In genomic region chr7:542131-542934, GRCh38 we compare ENCODE assay signal across 13 cellular contexts. TPM values are rescaled to one million over a fixed set of nuclear protein-coding genes. Genes with fewer than 3 reads are reported as not detected.
DNase-seq lines count a peak whose midpoint lies in the region; ATAC-seq and TF ChIP-seq lines count a peak whose summit lies in the region.
"Had no signal": no experiment of that assay in that cellular context is flagged by ENCODE, and none has a peak within 500 bp of the region (broad histone marks: within the 10 kb centered on the region; RNA-seq: fewer than 3 reads in every experiment).

No MANE protein-coding gene starts in this region.

- H3K4me3 ChIP-seq in ascending aorta: no peak overlapping the region
- peak overlapping the region in 1 of 2 experiments; percentile 26 for H3K4me3 ChIP-seq in mesenchymal stem cell (ENCODE audit: insufficient read depth in 1 of 2, low read depth in 1 of 2, low read length in 2 of 2)
- H3K4me3 ChIP-seq: gastrocnemius medialis had no signal

- no peaks in the 10 kb centered on the region for H3K9me3 Mint-ChIP-seq in activated CD4-positive, alpha-beta T cell treated with anti-CD3 and anti-CD28 coated beads, Interleukin-2, amount 10 ng/mL, durations not matched to agents 24 days and 14 days
- H3K9me3 Mint-ChIP-seq in stimulated activated naive CD8-positive, alpha-beta T cell treated with anti-CD3 and anti-CD28 coated beads, Interleukin-15, amount 100 ng/mL, for 72 hours: peaks cover 6 to 15% of the 10 kb centered on the region in 2 donors

- H3K4me3 Mint-ChIP-seq in activated CD4-positive, alpha-beta T cell treated with anti-CD3 and anti-CD28 coated beads, Interleukin-2, amount 10 ng/mL, durations not matched to agents 24 days and 14 days: no peak overlapping the region
- peak overlapping the region in 1 of 2 donors; percentile 45 for H3K4me3 Mint-ChIP-seq in stimulated activated naive CD8-positive, alpha-beta T cell treated with anti-CD3 and anti-CD28 coated beads, Interleukin-15, amount 100 ng/mL, for 72 hours
- H3K4me3 Mint-ChIP-seq: CD8-positive, alpha-beta T cell had no signal

- DNase-seq in activated CD4-positive, alpha-beta T cell treated with anti-CD3 and anti-CD28 coated beads, Interleukin-2, amount 10 ng/mL, durations not matched to agents 24 days and 14 days: no peak
- DNase-seq in activated CD4-positive, alpha-beta T cell treated with anti-CD3 and anti-CD28 coated beads for 1 hour: no peak
- no peak for DNase-seq in ascending aorta (ENCODE audit: low spot score in 2 of 2)
- DNase-seq in mesenchymal stem cell: no peak
- DNase-seq in stimulated activated naive CD8-positive, alpha-beta T cell treated with anti-CD3 and anti-CD28 coated beads, Interleukin-15, amount 100 ng/mL, for 72 hours: no peak
- no peak for DNase-seq in left colon
- DNase-seq in NCI-H1694 treated with DMSO at 0.1 percent for 48 hours (lab: John Stamatoyannopoulos, UW): no peak
- DNase-seq in globus pallidus (ENCODE audit: low spot score): no peak
- DNase-seq: activated CD4-positive, alpha-beta T cell treated with anti-CD3 and anti-CD28 coated beads for 4 hours; gastrocnemius medialis; Karpas-422; NCI-H187 had no signal

- no peak for ATAC-seq in stimulated activated naive CD8-positive, alpha-beta T cell treated with anti-CD3 and anti-CD28 coated beads, Interleukin-15, amount 100 ng/mL, for 72 hours
- no peak for ATAC-seq in left colon
- ATAC-seq: CD8-positive, alpha-beta T cell; gastrocnemius medialis had no signal

- peak overlapping the region; percentile 54 for H3K27ac Mint-ChIP-seq in activated CD4-positive, alpha-beta T cell treated with anti-CD3 and anti-CD28 coated beads, Interleukin-2, amount 10 ng/mL, durations not matched to agents 24 days and 14 days
- H3K27ac Mint-ChIP-seq in stimulated activated naive CD8-positive, alpha-beta T cell treated with anti-CD3 and anti-CD28 coated beads, Interleukin-15, amount 100 ng/mL, for 72 hours: peak overlapping the region; percentile 73 to 95
- H3K27ac Mint-ChIP-seq: CD8-positive, alpha-beta T cell had no signal

- H3K4ac ChIP-seq in mesenchymal stem cell (ENCODE audit: low read depth in 1 of 2, low read length in 2 of 2): peak overlapping the region; percentile 29 to 71

- H3K14ac ChIP-seq in mesenchymal stem cell (ENCODE audit: low read length in 2 of 2): peak overlapping the region in 1 of 2 experiments; percentile 78

- H2AK5ac ChIP-seq in mesenchymal stem cell (ENCODE audit: low read length, severe bottlenecking): peak overlapping the region; percentile 60

- no peaks in the 10 kb centered on the region for H3K27me3 ChIP-seq in ascending aorta
- H3K27me3 ChIP-seq in mesenchymal stem cell (ENCODE audit: control insufficient read depth in 1 of 2, insufficient read depth in 1 of 2, low read length in 2 of 2): no peaks in the 10 kb centered on the region
- H3K27me3 ChIP-seq: gastrocnemius medialis had no signal

- peak overlapping the region; percentile 87 to 89 for H3K27ac ChIP-seq in ascending aorta
- peak overlapping the region; percentile 80 for H3K27ac ChIP-seq in mesenchymal stem cell (ENCODE audit: low read length, poor library complexity, severe bottlenecking)
- H3K27ac ChIP-seq: gastrocnemius medialis had no signal

- H3K36me3 Mint-ChIP-seq in activated CD4-positive, alpha-beta T cell treated with anti-CD3 and anti-CD28 coated beads, Interleukin-2, amount 10 ng/mL, durations not matched to agents 24 days and 14 days (ENCODE audit: low read depth): no peaks in the 10 kb centered on the region
- H3K36me3 Mint-ChIP-seq: CD8-positive, alpha-beta T cell had no signal

- H3K9ac ChIP-seq in mesenchymal stem cell (ENCODE audit: low read length): peak overlapping the region; percentile 24

- no peak overlapping the region for H2AFZ ChIP-seq in mesenchymal stem cell (ENCODE audit: low read depth, low read length)

- H3K4me1 Mint-ChIP-seq in activated CD4-positive, alpha-beta T cell treated with anti-CD3 and anti-CD28 coated beads, Interleukin-2, amount 10 ng/mL, durations not matched to agents 24 days and 14 days: peaks cover 3% of the 10 kb centered on the region
- peaks cover 19% of the 10 kb centered on the region for H3K4me1 Mint-ChIP-seq in stimulated activated naive CD8-positive, alpha-beta T cell treated with anti-CD3 and anti-CD28 coated beads, Interleukin-15, amount 100 ng/mL, for 72 hours

- no peaks in the 10 kb centered on the region for H3K36me3 ChIP-seq in ascending aorta
- H3K36me3 ChIP-seq in mesenchymal stem cell (ENCODE audit: control insufficient read depth in 1 of 2, insufficient read depth in 2 of 2, low read depth in 1 of 2, low read length in 2 of 2): peaks cover 0 to 3% of the 10 kb centered on the region in 2 experiments
- H3K36me3 ChIP-seq: gastrocnemius medialis had no signal

- peak overlapping the region; percentile 80 for H4K91ac ChIP-seq in mesenchymal stem cell (ENCODE audit: low read length)

- H2BK12ac ChIP-seq in mesenchymal stem cell (ENCODE audit: low read length in 2 of 2): peak overlapping the region; percentile 52 to 94

- peak overlapping the region; percentile 77 to 86 for H3K18ac ChIP-seq in mesenchymal stem cell (ENCODE audit: low read depth in 1 of 2, low read length in 2 of 2)

- peak overlapping the region; percentile 90 for H2BK15ac ChIP-seq in mesenchymal stem cell (ENCODE audit: low read depth, poor library complexity, severe bottlenecking)

- H3K23ac ChIP-seq in mesenchymal stem cell (ENCODE audit: low read length in 2 of 2): peak overlapping the region in 1 of 2 experiments; percentile 46

- H4K8ac ChIP-seq in mesenchymal stem cell (ENCODE audit: low read length): peak overlapping the region; percentile 96

- H2BK5ac ChIP-seq in mesenchymal stem cell (ENCODE audit: low read depth, low read length, poor library complexity, severe bottlenecking): peak overlapping the region; percentile 76

- no peak for TF ChIP-seq CTCF in ascending aorta (IDR thresholded peaks at IDR 0.05)

- no peaks in the 10 kb centered on the region for H3K27me3 Mint-ChIP-seq in activated CD4-positive, alpha-beta T cell treated with anti-CD3 and anti-CD28 coated beads, Interleukin-2, amount 10 ng/mL, durations not matched to agents 24 days and 14 days
- H3K27me3 Mint-ChIP-seq in stimulated activated naive CD8-positive, alpha-beta T cell treated with anti-CD3 and anti-CD28 coated beads, Interleukin-15, amount 100 ng/mL, for 72 hours: no peaks in the 10 kb centered on the region

- peaks cover 21 to 35% of the 10 kb centered on the region in 2 donors for H3K4me1 ChIP-seq in ascending aorta
- peaks cover 49% of the 10 kb centered on the region for H3K4me1 ChIP-seq in mesenchymal stem cell (ENCODE audit: control insufficient read depth, insufficient read depth, low read depth, low read length)
- H3K4me1 ChIP-seq: gastrocnemius medialis had no signal

- H2BK120ac ChIP-seq in mesenchymal stem cell (ENCODE audit: low read depth, low read length): peak overlapping the region; percentile 90

- no peaks in the 10 kb centered on the region for H3K79me1 ChIP-seq in mesenchymal stem cell (replicated peaks; ENCODE audit: low read length, poor library complexity, severe bottlenecking)

- H3K9me3 ChIP-seq in ascending aorta: no peaks in the 10 kb centered on the region
- no peaks in the 10 kb centered on the region for H3K9me3 ChIP-seq in mesenchymal stem cell (ENCODE audit: control insufficient read depth, low read length)
- H3K9me3 ChIP-seq: gastrocnemius medialis had no signal

- WGBS in mesenchymal stem cell: 70% methylated on average over 24 of the region's 34 CpGs

- H3K4me2 ChIP-seq in mesenchymal stem cell (ENCODE audit: low read length, poor library complexity, severe bottlenecking): no peak overlapping the region

- intact Hi-C loops in activated CD4-positive, alpha-beta T cell treated with anti-CD3 and anti-CD28 coated beads, Interleukin-2, amount 10 ng/mL, durations not matched to agents 24 days and 14 days (cut with micrococcal nuclease): no loop called here
- intact Hi-C loops in ascending aorta (cut with DNase I): loop anchor here (2.0 kb wide), 1 partner anchor 58 kb away; no protein-coding TSS in a partner anchor
- intact Hi-C loops in left colon (cut with DNase I, micrococcal nuclease): no loop called here

RNA-seq across cellular contexts. Expression of gene PDGFA, which starts 22.7 kb away (rescaled TPM):
- 12.2 and 12.9 TPM in 2 replicates for total RNA-seq in activated CD4-positive, alpha-beta T cell treated with anti-CD3 and anti-CD28 coated beads, Interleukin-2, amount 10 ng/mL, durations not matched to agents 24 days and 14 days
- total RNA-seq in ascending aorta (349 TPM), left colon (10 to 100 TPM; 58.7 to 80.2 TPM)
- 23.5 TPM for polyA plus RNA-seq in mesenchymal stem cell (2013, experiment 1 of 2)
- 22.9 TPM for polyA plus RNA-seq in mesenchymal stem cell (2013, experiment 2 of 2)
